Comparison of ENCODE assay signal across 7 cellular contexts in the genomic region with DNA sequence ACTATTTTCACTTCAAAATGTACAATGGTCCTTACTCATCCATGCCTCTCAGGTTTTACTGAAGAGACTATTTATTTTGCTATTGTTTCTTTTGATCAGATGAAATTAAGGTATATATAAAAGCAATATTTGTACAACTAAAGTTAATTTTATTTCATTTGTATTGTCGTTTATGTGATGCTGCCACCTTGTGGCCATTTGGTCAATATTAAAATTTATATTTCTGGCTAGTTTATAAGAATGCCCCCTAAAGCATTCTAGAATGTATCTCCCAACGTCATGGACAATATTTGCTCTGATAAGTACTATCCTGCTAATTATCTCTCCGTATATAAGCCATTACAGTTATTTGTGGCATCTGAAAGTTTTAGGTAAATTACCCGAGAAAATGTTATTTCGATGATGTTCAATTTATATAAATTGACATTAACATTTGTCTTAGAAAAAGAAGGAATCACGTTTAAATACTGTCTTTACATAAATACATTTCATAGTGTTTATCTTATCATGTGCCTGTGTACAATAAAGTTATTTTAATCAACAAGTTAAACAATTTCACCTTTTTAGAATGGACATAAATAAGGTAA.
A peak's percentile ranks its signal among the peaks of the same experiment; 100 is the strongest.
DNase-seq lines count a peak whose midpoint lies in the region; ATAC-seq, FAIRE-seq and TF ChIP-seq lines count a peak whose summit lies in the region.

No MANE protein-coding gene starts in this region.

- TF ChIP-seq RAD21 in K562 (CRISPR knock-in tag; conservative IDR thresholded peaks at IDR 0.05 in 1 of 2, IDR thresholded peaks at IDR 0.05 in 1 of 2): peak; percentile 50 to 67

- H3K4me1 ChIP-seq in Loucy (ENCODE audit: insufficient read depth, low read length, poor library complexity, severe bottlenecking) (no peaks in the 10 kb centered on the region), K562 (replicated peaks in 1 of 2; ENCODE audit: control insufficient read depth in 2 of 2, insufficient read depth in 2 of 2, low read length in 2 of 2) (no peaks in the 10 kb centered on the region)
- H3K4me1 ChIP-seq in CD8-positive, alpha-beta memory T cell (ENCODE audit: insufficient read depth, low read length): no peaks in the 10 kb centered on the region

- no peaks in the 10 kb centered on the region for H3K36me3 Mint-ChIP-seq in CD8-positive, alpha-beta memory T cell

- peak; percentile 15 for FAIRE-seq in K562 (lab: Jason Lieb, UNC)

- TF ChIP-seq EP300 in K562 (IDR thresholded peaks at IDR 0.05; ENCODE audit: low read length): no peak

- H3K27ac ChIP-seq in K562 (ENCODE audit: extremely low read depth, low read depth, low read length): no peak overlapping the region
- no peak overlapping the region for H3K27ac ChIP-seq in CD8-positive, alpha-beta memory T cell (ENCODE audit: low read depth, low read length)

- H3K4me3 Mint-ChIP-seq in CD8-positive, alpha-beta memory T cell: no peak overlapping the region

- no peaks in the 10 kb centered on the region for H3K4me1 Mint-ChIP-seq in CD8-positive, alpha-beta memory T cell

- peaks cover 0 to 5% (median 0%) of the 10 kb centered on the region in 5 donors for H3K9me3 Mint-ChIP-seq in CD8-positive, alpha-beta memory T cell

- no peaks in the 10 kb centered on the region for H3K9me1 ChIP-seq in K562 (ENCODE audit: control insufficient read depth, insufficient read depth, low read length)

- H3K27me3 Mint-ChIP-seq in CD8-positive, alpha-beta memory T cell: no peaks in the 10 kb centered on the region

- no peak overlapping the region for H2AFZ ChIP-seq in Loucy (ENCODE audit: low read length)
- H2AFZ ChIP-seq in K562 (ENCODE audit: low read depth, low read length): no peak overlapping the region

- no peaks in the 10 kb centered on the region for H3K9me2 ChIP-seq in Loucy (replicated peaks; ENCODE audit: low read depth, low read length)

- TF ChIP-seq CTCF in Loucy (conservative IDR thresholded peaks at IDR 0.05; ENCODE audit: low read length) (peak; percentile 74), K562 (IDR thresholded peaks at IDR 0.05 in 2 of 3, conservative IDR thresholded peaks at IDR 0.05 in 1 of 3; ENCODE audit: insufficient read depth in 2 of 3, low read depth in 1 of 3, low read length in 3 of 3) (peak in 2 of 3 experiments; percentile 19 to 59; a peak in 3 of 6 replicates)

- in situ Hi-C loops in K562 (cut with MboI): loop anchor here (25.0 kb wide), 2 partner anchors 827 to 1527 kb away; partner anchors contain the start of gene TAF11L2

- H3K9me3 ChIP-seq in Loucy (ENCODE audit: insufficient read depth, low read depth, low read length) (no peaks in the 10 kb centered on the region), K562 (replicated peaks; ENCODE audit: control insufficient read depth, insufficient read depth, low read depth, low read length) (no peaks in the 10 kb centered on the region)
- no peaks in the 10 kb centered on the region for H3K9me3 ChIP-seq in CD8-positive, alpha-beta memory T cell (ENCODE audit: low read length)

- H3K79me2 ChIP-seq in Loucy (ENCODE audit: insufficient read depth, low read length) (no peaks in the 10 kb centered on the region), K562 (ENCODE audit: control insufficient read depth, insufficient read depth, low read length) (no peaks in the 10 kb centered on the region)

- no peak overlapping the region for H3K27ac Mint-ChIP-seq in CD8-positive, alpha-beta memory T cell

- H3K27me3 ChIP-seq in Loucy (ENCODE audit: insufficient read depth, low read length, poor library complexity, severe bottlenecking) (no peaks in the 10 kb centered on the region), K562 (ENCODE audit: control insufficient read depth in 2 of 2, insufficient read depth in 2 of 2, low read length in 2 of 2) (no peaks in the 10 kb centered on the region)
- H3K27me3 ChIP-seq in CD8-positive, alpha-beta memory T cell (ENCODE audit: insufficient read depth, low read length, poor library complexity, severe bottlenecking): no peaks in the 10 kb centered on the region

- TF ChIP-seq POLR2A in K562 (conservative IDR thresholded peaks at IDR 0.05): no peak

- DNase-seq in GM03348 (ENCODE audit: low spot score) (peak; percentile 37), K562 (ENCODE audit: extremely low read depth in 1 of 4, low spot score in 3 of 4) (peak; percentile 15 to 48 (median 24)), medulla oblongata (ENCODE audit: extremely low spot score) (peak; percentile 34)
- DNase-seq in CD8-positive, alpha-beta memory T cell: no peak

- CTCF ChIA-PET in K562 (lab: Yijun Ruan, JAX; ENCODE audit: low intra/inter-chr PET ratio): interaction anchor here (2.6 kb wide), 1 partner anchor 1098 kb away, joined by 12 read pairs; no protein-coding TSS in a partner anchor
- CTCF ChIA-PET in CD8-positive, alpha-beta memory T cell (lab: Charles Lee): no interaction called here

- POLR2A ChIA-PET in K562 (lab: Yijun Ruan, JAX): no interaction called here
- POLR2A ChIA-PET in CD8-positive, alpha-beta memory T cell (lab: Charles Lee): no interaction called here

- H3K36me3 ChIP-seq in Loucy (ENCODE audit: insufficient read depth, low read length) (no peaks in the 10 kb centered on the region), K562 (ENCODE audit: control insufficient read depth, insufficient read depth, low read length) (no peaks in the 10 kb centered on the region)
- no peaks in the 10 kb centered on the region for H3K36me3 ChIP-seq in CD8-positive, alpha-beta memory T cell (ENCODE audit: insufficient read depth, low read length)

- H3F3A ChIP-seq in Loucy (ENCODE audit: low read depth): no peaks in the 10 kb centered on the region

- WGBS in K562 (ENCODE audit: insufficient coverage, low coverage, missing lambda C conversion rate): 0% methylated on average over 6 of the region's 6 CpGs

- no peak for ATAC-seq in K562
- ATAC-seq in GM18867 (IDR thresholded peaks at IDR 0.05; ENCODE audit: unreplicated experiment): no peak
- ATAC-seq in GM21423 (IDR thresholded peaks at IDR 0.05; ENCODE audit: unreplicated experiment): no peak

- H3K9ac ChIP-seq in Loucy (ENCODE audit: low read depth, low read length, poor library complexity, severe bottlenecking) (no peak overlapping the region), K562 (ENCODE audit: insufficient read depth in 1 of 2, low read depth in 2 of 2, low read length in 2 of 2) (no peak overlapping the region)

- intact Hi-C loops in K562 (cut with micrococcal nuclease): loop anchor here (1.0 kb wide), 1 partner anchor 1098 kb away; no protein-coding TSS in a partner anchor

- BruUV-seq in K562 (replicated peaks; lab: Mats Ljungman, UMichigan): no TSS peak

- no peaks in the 10 kb centered on the region for H4K20me1 ChIP-seq in Loucy (ENCODE audit: insufficient read depth, low read length, poor library complexity, severe bottlenecking)
- no peaks in the 10 kb centered on the region for H4K20me1 ChIP-seq in K562 (replicated peaks; ENCODE audit: control insufficient read depth, insufficient read depth, low read length)

- H3K4me2 ChIP-seq in Loucy (ENCODE audit: low read depth, low read length, poor library complexity, severe bottlenecking) (no peak overlapping the region), K562 (ENCODE audit: insufficient read depth, low read length) (no peak overlapping the region)

- H3K4me3 ChIP-seq in Loucy (ENCODE audit: low read length, poor library complexity, severe bottlenecking) (no peak overlapping the region), K562 (no peak overlapping the region)
- no peak overlapping the region for H3K4me3 ChIP-seq in CD8-positive, alpha-beta memory T cell (ENCODE audit: low read length)

TF ChIP-seq in K562, 482 proteins besides CTCF, POLR2A, EP300 and RAD21 (continues in another document):
- TF ChIP-seq SIN3B (IDR thresholded peaks at IDR 0.05; ENCODE audit: low read depth) (no peak), PCBP2 (IDR thresholded peaks at IDR 0.05; ENCODE audit: low read depth, low read length, poor library complexity, severe bottlenecking) (no peak), NBN (IDR thresholded peaks at IDR 0.05; ENCODE audit: low read depth) (no peak), BCL6 (CRISPR knock-in tag; IDR thresholded peaks at IDR 0.05) (no peak), ZKSCAN1 (IDR thresholded peaks at IDR 0.05; ENCODE audit: low read depth, low read length) (no peak), NFATC3 (IDR thresholded peaks at IDR 0.05) (no peak)
- TF ChIP-seq, protein P1, sequence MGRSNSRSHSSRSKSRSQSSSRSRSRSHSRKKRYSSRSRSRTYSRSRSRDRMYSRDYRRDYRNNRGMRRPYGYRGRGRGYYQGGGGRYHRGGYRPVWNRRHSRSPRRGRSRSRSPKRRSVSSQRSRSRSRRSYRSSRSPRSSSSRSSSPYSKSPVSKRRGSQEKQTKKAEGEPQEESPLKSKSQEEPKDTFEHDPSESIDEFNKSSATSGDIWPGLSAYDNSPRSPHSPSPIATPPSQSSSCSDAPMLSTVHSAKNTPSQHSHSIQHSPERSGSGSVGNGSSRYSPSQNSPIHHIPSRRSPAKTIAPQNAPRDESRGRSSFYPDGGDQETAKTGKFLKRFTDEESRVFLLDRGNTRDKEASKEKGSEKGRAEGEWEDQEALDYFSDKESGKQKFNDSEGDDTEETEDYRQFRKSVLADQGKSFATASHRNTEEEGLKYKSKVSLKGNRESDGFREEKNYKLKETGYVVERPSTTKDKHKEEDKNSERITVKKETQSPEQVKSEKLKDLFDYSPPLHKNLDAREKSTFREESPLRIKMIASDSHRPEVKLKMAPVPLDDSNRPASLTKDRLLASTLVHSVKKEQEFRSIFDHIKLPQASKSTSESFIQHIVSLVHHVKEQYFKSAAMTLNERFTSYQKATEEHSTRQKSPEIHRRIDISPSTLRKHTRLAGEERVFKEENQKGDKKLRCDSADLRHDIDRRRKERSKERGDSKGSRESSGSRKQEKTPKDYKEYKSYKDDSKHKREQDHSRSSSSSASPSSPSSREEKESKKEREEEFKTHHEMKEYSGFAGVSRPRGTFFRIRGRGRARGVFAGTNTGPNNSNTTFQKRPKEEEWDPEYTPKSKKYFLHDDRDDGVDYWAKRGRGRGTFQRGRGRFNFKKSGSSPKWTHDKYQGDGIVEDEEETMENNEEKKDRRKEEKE (IDR thresholded peaks at IDR 0.05; ENCODE audit: borderline replicate concordance in 1 of 2, control insufficient read depth in 1 of 2, low read depth in 2 of 2, low read length in 1 of 2): no peak

Comparison
In these comparisons a context has a peak if more than half of its experiments do, and no peak if none do; other contexts are left out.
1. DNase-seq: peak in GM03348 (single experiment), K562 (4 of 4) and medulla oblongata (single experiment); none in CD8-positive, alpha-beta memory T cell (0 of 5).